In the genomic region with DNA sequence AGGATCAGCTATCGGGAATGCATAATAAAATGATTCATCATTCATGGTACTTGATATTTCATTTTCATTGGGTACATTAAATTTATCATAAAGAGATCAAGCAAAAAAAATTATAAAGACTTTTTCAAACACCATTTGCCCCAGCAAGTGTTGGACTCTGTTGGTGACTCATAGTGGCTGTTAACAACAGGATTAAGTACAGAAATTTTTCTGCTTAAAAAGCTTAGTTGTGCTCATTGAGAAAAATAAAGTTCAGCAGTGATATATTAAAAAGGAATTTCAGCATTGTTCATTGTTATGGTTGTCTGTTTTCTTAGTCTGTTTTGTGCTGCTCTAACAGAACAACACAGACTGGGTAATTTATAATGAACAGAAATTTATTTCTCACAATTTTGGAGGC, we compare ENCODE assay signal across 23 cellular contexts.
DNase-seq lines count a peak whose midpoint lies in the region; ATAC-seq and TF ChIP-seq lines count a peak whose summit lies in the region.
"Had no signal": no experiment of that assay in that cellular context is flagged by ENCODE, and none has a peak within 500 bp of the region (broad histone marks: within the 10 kb centered on the region; RNA-seq: fewer than 3 reads in every experiment).

No MANE protein-coding gene starts in this region.

- peaks cover 8% of the 10 kb centered on the region for H3K4me1 ChIP-seq in smooth muscle cell (ENCODE audit: low read depth)
- H3K4me1 ChIP-seq: A549, HAP-1, SJSA1 had no signal

- H3K4me3 Mint-ChIP-seq in activated T-helper 2 cell treated with anti-CD3 and anti-CD28 coated beads, Interferon-gamma antibody, Interleukin-2, Interleukin-4, amounts not matched to agents 10 μg/mL and 5 μg/mL and 100 μg/mL, durations not matched to agents 14 hours and 24 hours and 36 hours (ENCODE audit: low read depth): no peak overlapping the region
- H3K4me3 Mint-ChIP-seq: B cell, CD14-positive monocyte had no signal

- no peak overlapping the region for H2AFZ ChIP-seq in smooth muscle cell (ENCODE audit: low read depth)
- H2AFZ ChIP-seq: GM23248 had no signal

- no peak overlapping the region for H3K4me3 ChIP-seq in smooth muscle cell
- H3K4me3 ChIP-seq: A549, GM23248, HAP-1, SJSA1 had no signal

- intact Hi-C loops in activated T-helper 2 cell treated with anti-CD3 and anti-CD28 coated beads, Interferon-gamma antibody, Interleukin-2, Interleukin-4, amounts not matched to agents 10 μg/mL and 5 μg/mL and 100 μg/mL, durations not matched to agents 14 hours and 24 hours and 36 hours (cut with micrococcal nuclease): no loop called here

- H3F3A ChIP-seq in smooth muscle cell (ENCODE audit: low read depth): no peaks in the 10 kb centered on the region

- WGBS in smooth muscle cell (ENCODE audit: low lambda C conversion rate): 89% methylated on average over 1 of the region's 1 CpG

- peak overlapping the region; percentile 65 for H3K4me2 ChIP-seq in smooth muscle cell
- H3K4me2 ChIP-seq: A549 had no signal

- no peak overlapping the region for H3K27ac Mint-ChIP-seq in activated T-helper 2 cell treated with anti-CD3 and anti-CD28 coated beads, Interferon-gamma antibody, Interleukin-2, Interleukin-4, amounts not matched to agents 10 μg/mL and 5 μg/mL and 100 μg/mL, durations not matched to agents 14 hours and 24 hours and 36 hours
- H3K27ac Mint-ChIP-seq: B cell, CD14-positive monocyte had no signal

- H3K9me3 Mint-ChIP-seq in activated T-helper 2 cell treated with anti-CD3 and anti-CD28 coated beads, Interferon-gamma antibody, Interleukin-2, Interleukin-4, amounts not matched to agents 10 μg/mL and 5 μg/mL and 100 μg/mL, durations not matched to agents 14 hours and 24 hours and 36 hours: peaks cover 9% of the 10 kb centered on the region

- H3K79me2 ChIP-seq in smooth muscle cell (ENCODE audit: low read depth): no peaks in the 10 kb centered on the region

- DNase-seq in HCEC 1CT (peak; percentile 5), amniotic epithelial cell (ENCODE audit: low read depth) (peak; percentile 68), foreskin melanocyte (peak; percentile 1), smooth muscle cell (lab: John Stamatoyannopoulos, UW; ENCODE audit: unreplicated experiment) (no peak), NCI-H526 treated with DMSO at 0.1 percent for 48 hours (lab: John Stamatoyannopoulos, UW) (no peak)
- no peak for DNase-seq in activated T-helper 2 cell treated with anti-CD3 and anti-CD28 coated beads, Interferon-gamma antibody, Interleukin-2, Interleukin-4, amounts not matched to agents 10 μg/mL and 5 μg/mL and 100 μg/mL, durations not matched to agents 14 hours and 24 hours and 36 hours (ENCODE audit: low spot score)
- DNase-seq: DMS53, GF-D8, GM23248, KG1, NCI-H1105, NCI-H146, NCI-H2029, NCI-H226, NCI-H510A treated with DMSO at 0.1 percent for 48 hours, NCI-H82 had no signal

- no peaks in the 10 kb centered on the region for H3K27me3 ChIP-seq in smooth muscle cell (ENCODE audit: low read depth)
- H3K27me3 ChIP-seq: SJSA1 had no signal

- H3K27ac ChIP-seq in smooth muscle cell (ENCODE audit: low read depth): peak overlapping the region; percentile 44
- H3K27ac ChIP-seq: A549, GM23248, SJSA1 had no signal

- H4K20me1 ChIP-seq in smooth muscle cell (ENCODE audit: low read depth): no peaks in the 10 kb centered on the region

- ATAC-seq in GM19328 (IDR thresholded peaks at IDR 0.05; ENCODE audit: unreplicated experiment): no peak
- ATAC-seq: A549, Right ventricle myocardium inferior had no signal

- H3K9me3 ChIP-seq in smooth muscle cell (replicated peaks; ENCODE audit: low read depth): peaks cover 10% of the 10 kb centered on the region
- H3K9me3 ChIP-seq: A549, HAP-1 had no signal

- no peaks in the 10 kb centered on the region for H3K36me3 ChIP-seq in smooth muscle cell (ENCODE audit: low read depth)
- H3K36me3 ChIP-seq: HAP-1, SJSA1 had no signal

- no peak overlapping the region for H3K9ac ChIP-seq in smooth muscle cell (ENCODE audit: low read depth)
- H3K9ac ChIP-seq: GM23248 had no signal

- no peaks in the 10 kb centered on the region for H3K36me3 Mint-ChIP-seq in activated T-helper 2 cell treated with anti-CD3 and anti-CD28 coated beads, Interferon-gamma antibody, Interleukin-2, Interleukin-4, amounts not matched to agents 10 μg/mL and 5 μg/mL and 100 μg/mL, durations not matched to agents 14 hours and 24 hours and 36 hours (ENCODE audit: low read depth)
- H3K36me3 Mint-ChIP-seq: CD14-positive monocyte had no signal

- no peaks in the 10 kb centered on the region for H3K27me3 Mint-ChIP-seq in activated T-helper 2 cell treated with anti-CD3 and anti-CD28 coated beads, Interferon-gamma antibody, Interleukin-2, Interleukin-4, amounts not matched to agents 10 μg/mL and 5 μg/mL and 100 μg/mL, durations not matched to agents 14 hours and 24 hours and 36 hours (ENCODE audit: low read depth)
- H3K27me3 Mint-ChIP-seq: B cell had no signal

- no peak for TF ChIP-seq CTCF in smooth muscle cell (IDR thresholded peaks at IDR 0.05; ENCODE audit: borderline replicate concordance, insufficient read depth, poor library complexity, severe bottlenecking)

- H3K4me1 Mint-ChIP-seq in activated T-helper 2 cell treated with anti-CD3 and anti-CD28 coated beads, Interferon-gamma antibody, Interleukin-2, Interleukin-4, amounts not matched to agents 10 μg/mL and 5 μg/mL and 100 μg/mL, durations not matched to agents 14 hours and 24 hours and 36 hours (ENCODE audit: low read depth): no peaks in the 10 kb centered on the region
- H3K4me1 Mint-ChIP-seq: B cell, CD14-positive monocyte had no signal

Comparison
In these comparisons a context has a peak if more than half of its experiments do, and no peak if none do; other contexts are left out.
1. DNase-seq: peak in HCEC 1CT (single experiment), amniotic epithelial cell (single experiment) and foreskin melanocyte (single experiment); none in smooth muscle cell (single experiment), NCI-H526 treated with DMSO at 0.1 percent for 48 hours (single experiment) and activated T-helper 2 cell treated with anti-CD3 and anti-CD28 coated beads, Interferon-gamma antibody, Interleukin-2, Interleukin-4, amounts not matched to agents 10 μg/mL and 5 μg/mL and 100 μg/mL, durations not matched to agents 14 hours and 24 hours and 36 hours (single experiment).